Comparison of ENCODE assay signal across 9 cellular contexts in the genomic region with DNA sequence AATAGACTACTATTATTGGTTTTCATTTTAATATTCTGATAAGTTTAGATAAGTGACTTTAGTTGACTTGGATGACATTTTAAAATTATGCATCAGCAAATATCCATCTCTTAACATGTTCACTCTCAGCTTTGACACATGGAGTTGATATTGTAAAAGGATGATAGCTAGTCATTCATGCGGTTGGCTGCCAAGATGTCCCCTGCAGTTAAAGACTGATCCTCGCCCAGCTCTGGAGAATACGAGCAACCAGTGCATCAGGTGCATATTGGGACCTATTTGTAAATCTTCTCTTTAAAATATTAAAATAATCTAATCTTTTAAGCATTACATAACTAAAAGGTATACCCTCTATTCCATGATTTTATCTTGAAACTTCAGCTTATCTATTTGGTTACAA. TPM values are rescaled to one million over a fixed set of nuclear protein-coding genes. Genes with fewer than 3 reads are reported as not detected.
"Had no signal": no experiment of that assay in that cellular context is flagged by ENCODE, and none has a peak within 500 bp of the region (broad histone marks: within the 10 kb centered on the region; RNA-seq: fewer than 3 reads in every experiment).

No MANE protein-coding gene starts in this region.

- H3K4me3 ChIP-seq: GM23248, HAP-1, K562 had no signal

- H3K9ac ChIP-seq: GM23248 had no signal

- H3K4me1 ChIP-seq: HAP-1 had no signal

- H3K9me3 ChIP-seq: HAP-1 had no signal

- H2AFZ ChIP-seq: GM23248 had no signal

- DNase-seq: GM23248, GOT3, H7, HFFc6, IMR-90, KG1 had no signal

- H3K27ac ChIP-seq: GM23248 had no signal

- H3K36me3 ChIP-seq: HAP-1 had no signal

RNA-seq across cellular contexts. Expression of a gene that starts 41.9 kb away (rescaled TPM):
- total RNA-seq: HT-29 had no signal
- polyA plus RNA-seq: K562 had no signal
